ENCODE assay signal across 8 cellular contexts in genomic region chr5:143051244-143052058, GRCh38.
DNase-seq lines count a peak whose midpoint lies in the region; ATAC-seq and TF ChIP-seq lines count a peak whose summit lies in the region.

No MANE protein-coding gene starts in this region.

- H3K9me3 ChIP-seq in MG63 (no peaks in the 10 kb centered on the region), SJCRH30 (replicated peaks) (no peaks in the 10 kb centered on the region), heart left ventricle (no peaks in the 10 kb centered on the region), stomach smooth muscle (ENCODE audit: control insufficient read depth in 2 of 2, low read length in 2 of 2) (no peaks in the 10 kb centered on the region)
- no peaks in the 10 kb centered on the region for H3K9me3 ChIP-seq in effector memory CD4-positive, alpha-beta T cell (ENCODE audit: control insufficient read depth, low read length)

- H3K9me3 Mint-ChIP-seq in nephron progenitor cell, result no peaks in the 10 kb centered on the region

- no peaks in the 10 kb centered on the region for H3K36me3 Mint-ChIP-seq in nephron progenitor cell (ENCODE audit: low read depth)

- H3K27me3 ChIP-seq in MG63 (no peaks in the 10 kb centered on the region), SJCRH30 (no peaks in the 10 kb centered on the region), heart left ventricle (no peaks in the 10 kb centered on the region), stomach smooth muscle (ENCODE audit: control insufficient read depth in 1 of 2, insufficient read depth in 2 of 2, low read length in 2 of 2) (no peaks in the 10 kb centered on the region)
- no peaks in the 10 kb centered on the region for H3K27me3 ChIP-seq in effector memory CD4-positive, alpha-beta T cell (replicated peaks; ENCODE audit: control insufficient read depth, insufficient read depth, low read length, poor library complexity, severe bottlenecking)

- H3K27ac ChIP-seq in SJCRH30 (peak overlapping the region; percentile 12; the same call in 1 of the 2 replicates), heart left ventricle (peak overlapping the region; percentile 54 to 89 (median 79)), stomach smooth muscle (ENCODE audit: low read length) (peak overlapping the region; percentile 58)
- H3K27ac ChIP-seq in effector memory CD4-positive, alpha-beta T cell (ENCODE audit: insufficient read depth, low read length, poor library complexity, severe bottlenecking), result no peak overlapping the region

- ATAC-seq in heart left ventricle (peak; percentile 94 to 97 (median 96)), HG03139 (IDR thresholded peaks at IDR 0.05; ENCODE audit: unreplicated experiment) (no peak)

- TF ChIP-seq CTCF in heart left ventricle (IDR thresholded peaks at IDR 0.05) (no peak), nephron progenitor cell (IDR thresholded peaks at IDR 0.05) (no peak)

- H3K27ac Mint-ChIP-seq in nephron progenitor cell, result no peak overlapping the region

- WGBS in heart left ventricle, 4 donors, result 22 to 42% (median 28%) methylated on average over 7 of the region's 7 CpGs

- intact Hi-C loops in heart left ventricle (cut with DNase I), result no loop called here

- H3K36me3 ChIP-seq in MG63 (no peaks in the 10 kb centered on the region), SJCRH30 (no peaks in the 10 kb centered on the region), heart left ventricle (peaks cover 0 to 28% (median 9%) of the 10 kb centered on the region in 9 donors), stomach smooth muscle (ENCODE audit: control insufficient read depth in 2 of 2, insufficient read depth in 2 of 2, low read length in 2 of 2) (no peaks in the 10 kb centered on the region)
- no peaks in the 10 kb centered on the region for H3K36me3 ChIP-seq in effector memory CD4-positive, alpha-beta T cell (ENCODE audit: control insufficient read depth, insufficient read depth, low read length)

- DNase-seq in DMS53 treated with DMSO at 0.1 percent for 48 hours (lab: John Stamatoyannopoulos, UW; ENCODE audit: unreplicated experiment) (peak; percentile 51), MG63 (peak; percentile 40), SJCRH30 (peak in 1 of 2 experiments; percentile 67), heart left ventricle (peak in 2 of 5 donors; percentile 38 to 45), nephron progenitor cell (no peak)
- no peak for DNase-seq in effector memory CD4-positive, alpha-beta T cell

- no peak for TF ChIP-seq POLR2A in heart left ventricle (IDR thresholded peaks at IDR 0.05)

- peak overlapping the region in 1 of 2 donors; percentile 14 for H3K9ac ChIP-seq in stomach smooth muscle (ENCODE audit: low read length in 2 of 2)

- H3K4me3 Mint-ChIP-seq in nephron progenitor cell, result no peak overlapping the region

- peaks cover 33% of the 10 kb centered on the region for H3K4me1 ChIP-seq in SJCRH30
- H3K4me1 ChIP-seq in heart left ventricle, result peaks cover 0 to 50% (median 30%) of the 10 kb centered on the region in 12 donors
- peaks cover 12% of the 10 kb centered on the region for H3K4me1 ChIP-seq in stomach smooth muscle (ENCODE audit: control insufficient read depth, insufficient read depth, low read length)
- H3K4me1 ChIP-seq in effector memory CD4-positive, alpha-beta T cell (ENCODE audit: control insufficient read depth, insufficient read depth, low read length, poor library complexity, severe bottlenecking), result no peaks in the 10 kb centered on the region

- H3K4me1 Mint-ChIP-seq in nephron progenitor cell, result peaks cover 49% of the 10 kb centered on the region

- no peak overlapping the region for H3K4me3 ChIP-seq in MG63
- H3K4me3 ChIP-seq in SJCRH30, result peak overlapping the region; percentile 16; the same call in 1 of the 2 replicates
- peak overlapping the region in 1 of 12 donors; percentile 1 for H3K4me3 ChIP-seq in heart left ventricle
- H3K4me3 ChIP-seq in stomach smooth muscle (ENCODE audit: low read length in 2 of 2), result peak overlapping the region; percentile 28 to 50
- no peak overlapping the region for H3K4me3 ChIP-seq in effector memory CD4-positive, alpha-beta T cell (ENCODE audit: insufficient read depth, low read depth, low read length, poor library complexity, severe bottlenecking)

- H3K27me3 Mint-ChIP-seq in nephron progenitor cell (ENCODE audit: low read depth, poor library complexity), result peaks cover 5% of the 10 kb centered on the region

Comparison
In these comparisons a context has a peak if more than half of its experiments do, and no peak if none do; other contexts are left out.
1. DNase-seq: peak in DMS53 treated with DMSO at 0.1 percent for 48 hours (single experiment) and MG63 (single experiment); none in nephron progenitor cell (single experiment) and effector memory CD4-positive, alpha-beta T cell (0 of 3).
2. H3K4me3 ChIP-seq: peak in SJCRH30 (single experiment) and stomach smooth muscle (2 of 2); none in MG63 (single experiment) and effector memory CD4-positive, alpha-beta T cell (single experiment).